ENCODE assay signal across 8 cellular contexts in genomic region chr12:3752096-3752709, GRCh38. TPM values are rescaled to one million over a fixed set of nuclear protein-coding genes. Genes with fewer than 3 reads are reported as not detected.
A peak's percentile ranks its signal among the peaks of the same experiment; 100 is the strongest.
DNase-seq lines count a peak whose midpoint lies in the region; TF ChIP-seq lines count a peak whose summit lies in the region.

No MANE protein-coding gene starts in this region.

- H3K4me2 ChIP-seq in GM23248 (ENCODE audit: unreplicated experiment) (peak overlapping the region; percentile 80), fibroblast of lung (ENCODE audit: extremely low read depth, insufficient read depth, low read length) (peak overlapping the region; percentile 95)

- H3K27ac ChIP-seq in GM23248 (no peak overlapping the region; the same call in 1 of the 2 replicates), fibroblast of lung (ENCODE audit: insufficient read depth, low read length) (peak overlapping the region; percentile 73), uterus (peak overlapping the region; percentile 65 to 69)

- H3K27ac Mint-ChIP-seq in activated CD4-positive, alpha-beta memory T cell treated with anti-CD3 and anti-CD28 coated beads, Interleukin-2, amount 10 ng/mL, durations not matched to agents 7 days and 5 days: peak overlapping the region; percentile 97

- H3K27me3 ChIP-seq in GM06990 (replicated peaks; ENCODE audit: control insufficient read depth, insufficient read depth, low read length) (no peaks in the 10 kb centered on the region), GM23248 (replicated peaks; ENCODE audit: insufficient read depth) (no peaks in the 10 kb centered on the region), MG63 (no peaks in the 10 kb centered on the region), fibroblast of lung (ENCODE audit: control insufficient read depth, insufficient read depth, low read length) (no peaks in the 10 kb centered on the region), uterus (no peaks in the 10 kb centered on the region)

- peaks cover 44% of the 10 kb centered on the region for H3K36me3 Mint-ChIP-seq in activated CD4-positive, alpha-beta memory T cell treated with anti-CD3 and anti-CD28 coated beads, Interleukin-2, amount 10 ng/mL, durations not matched to agents 7 days and 5 days (ENCODE audit: low read depth)

- H3K36me3 ChIP-seq in GM06990 (ENCODE audit: control insufficient read depth, insufficient read depth, low read length) (peaks cover under 1% of the 10 kb centered on the region), GM23248 (ENCODE audit: low read depth) (no peaks in the 10 kb centered on the region), MG63 (no peaks in the 10 kb centered on the region), fibroblast of lung (ENCODE audit: control insufficient read depth, insufficient read depth, low read length) (no peaks in the 10 kb centered on the region), uterus (no peaks in the 10 kb centered on the region)

- H3K4me3 ChIP-seq in GM06990 (replicated peaks; ENCODE audit: low read depth, low read length) (peak overlapping the region; percentile 75), GM23248 (peak overlapping the region; percentile 71), MG63 (peak overlapping the region; percentile 65), fibroblast of lung (replicated peaks in 1 of 4; ENCODE audit: control extremely low read depth in 1 of 4, insufficient read depth in 1 of 4, low read depth in 3 of 4, low read length in 4 of 4) (peak overlapping the region; percentile 24 to 59 (median 54)), uterus (peak overlapping the region; percentile 16 to 41)

- CTCF ChIA-PET in activated CD4-positive, alpha-beta memory T cell treated with anti-CD3 and anti-CD28 coated beads, Interleukin-2, amount 10 ng/mL, durations not matched to agents 7 days and 5 days (lab: Charles Lee): interaction anchor here (0.7 to 1.5 kb wide), 3 partner anchors 8 to 21 kb away, joined by 3 to 7 read pairs (median 4); no protein-coding TSS in a partner anchor

- no peaks in the 10 kb centered on the region for H3F3A ChIP-seq in GM23248 (ENCODE audit: insufficient read depth)

- no peaks in the 10 kb centered on the region for H3K9me3 Mint-ChIP-seq in activated CD4-positive, alpha-beta memory T cell treated with anti-CD3 and anti-CD28 coated beads, Interleukin-2, amount 10 ng/mL, durations not matched to agents 7 days and 5 days

- H4K20me1 ChIP-seq in GM23248 (ENCODE audit: insufficient read depth) (no peaks in the 10 kb centered on the region), fibroblast of lung (ENCODE audit: control insufficient read depth, extremely low read depth, insufficient read depth, low read length) (no peaks in the 10 kb centered on the region)

- H3K9me2 ChIP-seq in GM23248 (ENCODE audit: insufficient read depth): no peaks in the 10 kb centered on the region

- peak; percentile 84 for DNase-seq in GM06990 (ENCODE audit: extremely low read depth, insufficient read length)
- peak; percentile 46 for DNase-seq in GM23248
- peak; percentile 75 for DNase-seq in MG63
- peak; percentile 83 for DNase-seq in activated CD4-positive, alpha-beta memory T cell treated with anti-CD3 and anti-CD28 coated beads, Interleukin-2, amount 10 ng/mL, durations not matched to agents 7 days and 5 days
- peak; percentile 2 to 11 for DNase-seq in fibroblast of lung (ENCODE audit: low read depth in 2 of 2)
- DNase-seq in posterior vena cava (ENCODE audit: low spot score): peak; percentile 84
- DNase-seq in uterus: peak in 1 of 2 donors; percentile 43
- DNase-seq in NCI-H2107 (lab: John Stamatoyannopoulos, UW): no peak

- no peak for TF ChIP-seq POLR2A in uterus (IDR thresholded peaks at IDR 0.05)

- H3K79me2 ChIP-seq in GM23248 (ENCODE audit: insufficient read depth) (no peaks in the 10 kb centered on the region), fibroblast of lung (ENCODE audit: control insufficient read depth, insufficient read depth, low read length) (no peaks in the 10 kb centered on the region)

- in situ Hi-C loops in GM23248 (cut with MboI): no loop called here

- no peaks in the 10 kb centered on the region for H3K27me3 Mint-ChIP-seq in activated CD4-positive, alpha-beta memory T cell treated with anti-CD3 and anti-CD28 coated beads, Interleukin-2, amount 10 ng/mL, durations not matched to agents 7 days and 5 days

- H3K9ac ChIP-seq in GM23248 (peak overlapping the region; percentile 77), fibroblast of lung (ENCODE audit: insufficient read depth, low read length) (peak overlapping the region; percentile 68)

- WGBS in GM23248 (ENCODE audit: low coverage in 1 of 2, low lambda C conversion rate in 2 of 2, missing lambda C conversion rate in 2 of 2), 2 experiments: 64 to 69% methylated on average over 18 of the region's 18 CpGs

- peak overlapping the region; percentile 92 for H2AFZ ChIP-seq in GM23248
- H2AFZ ChIP-seq in fibroblast of lung (ENCODE audit: low read length): peak overlapping the region; percentile 83

- no peaks in the 10 kb centered on the region for H3K4me1 ChIP-seq in GM23248 (ENCODE audit: insufficient read depth)
- peaks cover 12% of the 10 kb centered on the region for H3K4me1 ChIP-seq in fibroblast of lung (ENCODE audit: control insufficient read depth, extremely low read depth, insufficient read depth, low read length)
- H3K4me1 ChIP-seq in uterus: no peaks in the 10 kb centered on the region

- H3K9me3 ChIP-seq in GM23248 (ENCODE audit: low read depth) (no peaks in the 10 kb centered on the region), MG63 (no peaks in the 10 kb centered on the region), fibroblast of lung (ENCODE audit: control insufficient read depth, insufficient read depth, low read depth, low read length) (no peaks in the 10 kb centered on the region), uterus (no peaks in the 10 kb centered on the region)

- intact Hi-C loops in posterior vena cava (cut with DNase I): loop anchor here in 1 of 2 donors (10.0 kb wide), 1 partner anchor 97 kb away; no protein-coding TSS in a partner anchor
- intact Hi-C loops in uterus (cut with DNase I; ENCODE audit: low total_unique reads): no loop called here

- POLR2A ChIA-PET in activated CD4-positive, alpha-beta memory T cell treated with anti-CD3 and anti-CD28 coated beads, Interleukin-2, amount 10 ng/mL, durations not matched to agents 7 days and 5 days (lab: Charles Lee): interaction anchor here (1.0 to 2.3 kb wide), 7 partner anchors 9 to 524 kb away, joined by 3 to 14 read pairs (median 10); no protein-coding TSS in a partner anchor

- H3K4me3 Mint-ChIP-seq in activated CD4-positive, alpha-beta memory T cell treated with anti-CD3 and anti-CD28 coated beads, Interleukin-2, amount 10 ng/mL, durations not matched to agents 7 days and 5 days: peak overlapping the region; percentile 89

- H3K4me1 Mint-ChIP-seq in activated CD4-positive, alpha-beta memory T cell treated with anti-CD3 and anti-CD28 coated beads, Interleukin-2, amount 10 ng/mL, durations not matched to agents 7 days and 5 days: peaks cover 62% of the 10 kb centered on the region

- TF ChIP-seq CTCF in GM06990 (IDR thresholded peaks at IDR 0.05; ENCODE audit: insufficient read depth, low read length, poor library complexity, severe bottlenecking) (no peak), fibroblast of lung (conservative IDR thresholded peaks at IDR 0.05 in 1 of 2, IDR thresholded peaks at IDR 0.05 in 1 of 2; ENCODE audit: low read depth in 1 of 2, low read length in 2 of 2) (no peak), uterus (IDR thresholded peaks at IDR 0.05) (no peak)

RNA-seq across cellular contexts. Expression of gene CRACR2A, which starts 0.7 kb away (rescaled TPM):
- 1.9 and 2.5 TPM in 2 replicates for total RNA-seq in GM23248 (2014; rRNA removed; shearing (Covaris generic))
- polyA plus RNA-seq in GM23248 (2016; fragmentation: Nextera tagmentation; extraction: Ambion mirVana): 2.4 and 2.5 TPM in 2 replicates
- 9.5 and 13.8 TPM in 2 replicates for total RNA-seq in MG63 (2014; rRNA removed; shearing (Covaris generic); ENCODE audit: low replicate concordance)
- 10 to 100 TPM; 32.4 to 34.3 TPM for total RNA-seq in activated CD4-positive, alpha-beta memory T cell treated with anti-CD3 and anti-CD28 coated beads, Interleukin-2, amount 10 ng/mL, durations not matched to agents 7 days and 5 days
- total RNA-seq in fibroblast of lung: 3.3 and 5.8 TPM in 2 replicates
- 5.9 and 8.8 TPM in 2 replicates for polyA plus RNA-seq in fibroblast of lung
- polyA plus RNA-seq in fibroblast of lung (2012): 4.0 and 7.9 TPM in 2 replicates
- 4.0 and 4.5 TPM in 2 replicates for polyA minus RNA-seq in fibroblast of lung (ENCODE audit: low replicate concordance)
- 1 to 10 TPM; 3.7 to 5.1 TPM for total RNA-seq in posterior vena cava
- total RNA-seq in uterus: 10 to 100 TPM in 1 of 4 donors, 1 to 10 TPM in 2, under 1 TPM in 1; 0.88 to 33.6 (median 3.2) TPM
